In the genomic region with DNA sequence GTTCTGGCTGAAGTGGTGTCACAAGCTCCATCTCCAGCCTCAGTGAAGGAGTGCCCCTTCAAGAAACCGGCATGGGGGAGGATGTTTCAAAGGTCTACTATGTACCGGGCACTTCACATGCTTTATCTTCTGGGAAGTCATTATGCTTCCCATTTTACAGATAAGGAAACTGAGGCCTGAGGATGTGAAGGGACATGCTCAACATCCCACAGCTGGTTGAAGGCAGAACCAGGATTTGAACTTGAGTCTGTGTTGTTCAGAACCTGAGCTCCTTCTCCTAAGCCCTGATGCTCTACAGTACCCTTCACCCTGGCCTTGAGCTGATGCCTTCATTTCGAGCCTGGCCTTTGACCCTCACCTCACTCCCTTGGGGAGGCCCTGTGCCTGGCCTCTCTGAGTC, we compare ENCODE assay signal across 2 cellular contexts.
TF ChIP-seq lines count a peak whose summit lies in the region.

No MANE protein-coding gene starts in this region.

TF ChIP-seq in HepG2, 621 proteins besides CTCF, POLR2A, EP300 and RAD21:
- TF ChIP-seq POLR2AphosphoS2 (IDR thresholded peaks at IDR 0.05; ENCODE audit: low read depth, low read length) = no peak
- peak; percentile 63; the same call in 1 of the 2 replicates for TF ChIP-seq ZNF629 (CRISPR knock-in tag; conservative IDR thresholded peaks at IDR 0.05)

TF ChIP-seq in HEK293, 187 proteins besides CTCF, POLR2A, EP300 and RAD21:
- TF ChIP-seq ZNF791 (tag by site-specific recombination; IDR thresholded peaks at IDR 0.05) (no peak), ZNF544 (tag by site-specific recombination; IDR thresholded peaks at IDR 0.05) (no peak), ZNF416 (tag by site-specific recombination; IDR thresholded peaks at IDR 0.05) (no peak), ZNF174 (tag by site-specific recombination; IDR thresholded peaks at IDR 0.05) (no peak), ZNF138 (tag by site-specific recombination; IDR thresholded peaks at IDR 0.05; ENCODE audit: borderline replicate concordance) (no peak), ZNF266 (tag by site-specific recombination; IDR thresholded peaks at IDR 0.05; ENCODE audit: low read depth) (no peak)
- TF ChIP-seq, protein P1, sequence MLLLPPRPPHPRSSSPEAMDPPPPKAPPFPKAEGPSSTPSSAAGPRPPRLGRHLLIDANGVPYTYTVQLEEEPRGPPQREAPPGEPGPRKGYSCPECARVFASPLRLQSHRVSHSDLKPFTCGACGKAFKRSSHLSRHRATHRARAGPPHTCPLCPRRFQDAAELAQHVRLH (tag by site-specific recombination; IDR thresholded peaks at IDR 0.05) = peak; percentile 72
- TF ChIP-seq, protein P2, sequence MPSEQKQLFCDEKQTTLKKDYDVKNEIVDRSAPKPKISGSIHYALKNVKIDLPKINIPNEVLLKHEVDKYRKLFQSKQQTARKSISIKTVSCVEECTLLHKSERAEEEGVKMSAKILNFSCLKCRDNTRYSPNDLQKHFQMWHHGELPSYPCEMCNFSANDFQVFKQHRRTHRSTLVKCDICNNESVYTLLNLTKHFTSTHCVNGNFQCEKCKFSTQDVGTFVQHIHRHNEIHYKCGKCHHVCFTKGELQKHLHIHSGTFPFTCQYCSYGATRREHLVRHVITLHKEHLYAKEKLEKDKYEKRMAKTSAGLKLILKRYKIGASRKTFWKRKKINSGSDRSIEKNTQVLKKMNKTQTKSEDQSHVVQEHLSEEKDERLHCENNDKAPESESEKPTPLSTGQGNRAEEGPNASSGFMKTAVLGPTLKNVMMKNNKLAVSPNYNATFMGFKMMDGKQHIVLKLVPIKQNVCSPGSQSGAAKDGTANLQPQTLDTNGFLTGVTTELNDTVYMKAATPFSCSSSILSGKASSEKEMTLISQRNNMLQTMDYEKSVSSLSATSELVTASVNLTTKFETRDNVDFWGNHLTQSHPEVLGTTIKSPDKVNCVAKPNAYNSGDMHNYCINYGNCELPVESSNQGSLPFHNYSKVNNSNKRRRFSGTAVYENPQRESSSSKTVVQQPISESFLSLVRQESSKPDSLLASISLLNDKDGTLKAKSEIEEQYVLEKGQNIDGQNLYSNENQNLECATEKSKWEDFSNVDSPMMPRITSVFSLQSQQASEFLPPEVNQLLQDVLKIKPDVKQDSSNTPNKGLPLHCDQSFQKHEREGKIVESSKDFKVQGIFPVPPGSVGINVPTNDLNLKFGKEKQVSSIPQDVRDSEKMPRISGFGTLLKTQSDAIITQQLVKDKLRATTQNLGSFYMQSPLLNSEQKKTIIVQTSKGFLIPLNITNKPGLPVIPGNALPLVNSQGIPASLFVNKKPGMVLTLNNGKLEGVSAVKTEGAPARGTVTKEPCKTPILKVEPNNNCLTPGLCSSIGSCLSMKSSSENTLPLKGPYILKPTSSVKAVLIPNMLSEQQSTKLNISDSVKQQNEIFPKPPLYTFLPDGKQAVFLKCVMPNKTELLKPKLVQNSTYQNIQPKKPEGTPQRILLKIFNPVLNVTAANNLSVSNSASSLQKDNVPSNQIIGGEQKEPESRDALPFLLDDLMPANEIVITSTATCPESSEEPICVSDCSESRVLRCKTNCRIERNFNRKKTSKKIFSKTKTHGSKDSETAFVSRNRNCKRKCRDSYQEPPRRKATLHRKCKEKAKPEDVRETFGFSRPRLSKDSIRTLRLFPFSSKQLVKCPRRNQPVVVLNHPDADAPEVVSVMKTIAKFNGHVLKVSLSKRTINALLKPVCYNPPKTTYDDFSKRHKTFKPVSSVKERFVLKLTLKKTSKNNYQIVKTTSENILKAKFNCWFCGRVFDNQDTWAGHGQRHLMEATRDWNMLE (tag by site-specific recombination; conservative IDR thresholded peaks at IDR 0.05; ENCODE audit: low read depth) = no peak
